ENCODE assay signal across 26 cellular contexts in the genomic region with DNA sequence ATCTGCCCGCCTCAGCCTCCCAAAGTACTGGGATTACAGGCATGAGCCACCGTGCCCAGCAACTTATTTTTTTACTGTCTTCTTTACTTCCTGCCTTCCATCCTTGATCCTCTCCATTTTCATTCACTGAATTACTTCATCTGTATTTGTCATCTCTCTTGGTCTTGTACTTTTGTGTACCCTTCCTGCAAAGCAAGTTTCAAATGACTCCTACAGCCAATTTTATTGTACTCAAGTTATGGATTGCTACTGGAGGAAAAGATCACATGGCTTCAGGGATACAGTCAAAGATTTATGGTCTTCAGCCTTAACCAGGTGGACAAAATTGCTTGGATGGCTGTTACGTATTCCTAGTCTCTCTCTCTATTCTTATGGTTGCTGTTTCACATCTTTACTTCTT. TPM values are rescaled to one million over a fixed set of nuclear protein-coding genes. Genes with fewer than 3 reads are reported as not detected.
DNase-seq lines count a peak whose midpoint lies in the region; ATAC-seq, FAIRE-seq and TF ChIP-seq lines count a peak whose summit lies in the region.
"Had no signal": no experiment of that assay in that cellular context is flagged by ENCODE, and none has a peak within 500 bp of the region (broad histone marks: within the 10 kb centered on the region; RNA-seq: fewer than 3 reads in every experiment).

No MANE protein-coding gene starts in this region.

- 71% methylated on average over 3 of the region's 3 CpGs for WGBS in smooth muscle cell (ENCODE audit: low lambda C conversion rate)

- no peak overlapping the region for H3K27ac Mint-ChIP-seq in activated naive CD4-positive, alpha-beta T cell treated with anti-CD3 and anti-CD28 coated beads, Interleukin-2, amount 50 U/mL, for 72 hours
- H3K27ac Mint-ChIP-seq in stimulated activated memory B cell treated with anti-CD40 and anti-IgM and Interleukin-4, amounts not matched to agents 10 μg/mL and 1 μg/mL and 100 μg/mL, for 72 hours: no peak overlapping the region
- H3K27ac Mint-ChIP-seq: activated CD4-positive, alpha-beta memory T cell treated with anti-CD3 and anti-CD28 coated beads, Interleukin-2, amount 10 ng/mL, durations not matched to agents 7 days and 5 days; T-helper 2 cell treated with Interferon-gamma antibody and Interleukin-4, amounts not matched to agents 5 μg/mL and 100 μg/mL, for 36 hours had no signal

- peaks cover 100% of the 10 kb centered on the region for H3K79me2 ChIP-seq in smooth muscle cell (ENCODE audit: low read depth)

- H3K27me3 Mint-ChIP-seq in stimulated activated memory B cell treated with anti-CD40 and anti-IgM and Interleukin-4, amounts not matched to agents 10 μg/mL and 1 μg/mL and 100 μg/mL, for 72 hours: no peaks in the 10 kb centered on the region
- H3K27me3 Mint-ChIP-seq: activated CD4-positive, alpha-beta memory T cell treated with anti-CD3 and anti-CD28 coated beads, Interleukin-2, amount 10 ng/mL, durations not matched to agents 7 days and 5 days; naive B cell had no signal

- H3K9me3 ChIP-seq in smooth muscle cell (replicated peaks; ENCODE audit: low read depth): no peaks in the 10 kb centered on the region

- ATAC-seq in activated naive CD4-positive, alpha-beta T cell treated with anti-CD3 and anti-CD28 coated beads, Interleukin-2, amount 50 U/mL, for 72 hours: peak; percentile 24 to 34
- no peak for ATAC-seq in GM21529 (IDR thresholded peaks at IDR 0.05; ENCODE audit: unreplicated experiment)
- no peak for ATAC-seq in stimulated activated memory B cell treated with anti-CD40 and anti-IgM and Interleukin-4, amounts not matched to agents 10 μg/mL and 1 μg/mL and 100 μg/mL, for 72 hours
- ATAC-seq in HG03045 (IDR thresholded peaks at IDR 0.05; ENCODE audit: unreplicated experiment): no peak
- ATAC-seq: activated T-cell treated with anti-CD3 and anti-CD28 coated beads, Interleukin-2, amount 50 U/mL, for 4 hours; right cardiac atrium had no signal

- H3K4me2 ChIP-seq in smooth muscle cell: no peak overlapping the region
- H3K4me2 ChIP-seq: SK-N-SH had no signal

- peak overlapping the region; percentile 45 for H3K27ac ChIP-seq in smooth muscle cell (ENCODE audit: low read depth)
- H3K27ac ChIP-seq: WERI-Rb-1 had no signal

- H3K36me3 ChIP-seq in smooth muscle cell (ENCODE audit: low read depth): no peaks in the 10 kb centered on the region
- H3K36me3 ChIP-seq: WERI-Rb-1 had no signal

- H3K4me1 ChIP-seq in smooth muscle cell (ENCODE audit: low read depth): peaks cover 20% of the 10 kb centered on the region

- no peak overlapping the region for H2AFZ ChIP-seq in smooth muscle cell (ENCODE audit: low read depth)

- TF ChIP-seq CTCF in epithelial cell of esophagus (IDR thresholded peaks at IDR 0.05; ENCODE audit: insufficient read depth, low read depth, low read length, missing control alignments): no peak
- no peak for TF ChIP-seq CTCF in smooth muscle cell (IDR thresholded peaks at IDR 0.05; ENCODE audit: borderline replicate concordance, insufficient read depth, poor library complexity, severe bottlenecking)

- peaks cover 30% of the 10 kb centered on the region for H3F3A ChIP-seq in smooth muscle cell (ENCODE audit: low read depth)

- DNase-seq in activated naive CD4-positive, alpha-beta T cell treated with anti-CD3 and anti-CD28 coated beads, Interleukin-2, amount 50 U/mL, for 72 hours (ENCODE audit: low spot score in 2 of 2): no peak
- DNase-seq in activated naive CD4-positive, alpha-beta T cell treated with anti-CD3 and anti-CD28 coated beads, Interleukin-2, amount 50 U/mL, for 16 hours: no peak
- DNase-seq in GM19239 (ENCODE audit: insufficient read length, low spot score) (no peak), epithelial cell of esophagus (ENCODE audit: low read depth) (peak; percentile 54), smooth muscle cell (lab: John Stamatoyannopoulos, UW; ENCODE audit: unreplicated experiment) (no peak)
- DNase-seq: activated CD4-positive, alpha-beta memory T cell treated with anti-CD3 and anti-CD28 coated beads, Interleukin-2, amount 10 ng/mL, durations not matched to agents 7 days and 5 days; activated T-cell treated with anti-CD3 and anti-CD28 coated beads, Interleukin-2, amount 50 U/mL, for 4 hours; effector CD8-positive, alpha-beta T cell; KBM-7; mammary epithelial cell; MM.1S; naive B cell; NCI-H1436 treated with DMSO at 0.1 percent for 48 hours; NCI-H524 treated with DMSO at 0.1 percent for 48 hours; occipital lobe; right cardiac atrium; SK-N-SH; stimulated activated CD4-positive, alpha-beta T cell treated with anti-CD3 and anti-CD28 coated beads, Interleukin-15, amount 100 ng/mL, for 24 hours; WERI-Rb-1 had no signal

- H3K9me3 Mint-ChIP-seq in activated naive CD4-positive, alpha-beta T cell treated with anti-CD3 and anti-CD28 coated beads, Interleukin-2, amount 50 U/mL, for 72 hours: peaks cover 10 to 16% of the 10 kb centered on the region in 2 donors
- peaks cover 14% of the 10 kb centered on the region for H3K9me3 Mint-ChIP-seq in stimulated activated memory B cell treated with anti-CD40 and anti-IgM and Interleukin-4, amounts not matched to agents 10 μg/mL and 1 μg/mL and 100 μg/mL, for 72 hours

- FAIRE-seq in GM19239 (lab: Jason Lieb, UNC): peak; percentile 76
- FAIRE-seq: G401.6, keratinocyte, RCC 7860 had no signal

- no peaks in the 10 kb centered on the region for H3K27me3 ChIP-seq in smooth muscle cell (ENCODE audit: low read depth)

- peaks cover 27% of the 10 kb centered on the region for H3K4me1 Mint-ChIP-seq in stimulated activated memory B cell treated with anti-CD40 and anti-IgM and Interleukin-4, amounts not matched to agents 10 μg/mL and 1 μg/mL and 100 μg/mL, for 72 hours

- no peak overlapping the region for H3K9ac ChIP-seq in smooth muscle cell (ENCODE audit: low read depth)
- H3K9ac ChIP-seq: SK-N-SH had no signal

- H4K20me1 ChIP-seq in smooth muscle cell (ENCODE audit: low read depth): peaks cover 99% of the 10 kb centered on the region

- H3K36me3 Mint-ChIP-seq in activated naive CD4-positive, alpha-beta T cell treated with anti-CD3 and anti-CD28 coated beads, Interleukin-2, amount 50 U/mL, for 72 hours: peaks cover 17% of the 10 kb centered on the region in 2 donors
- peaks cover 34% of the 10 kb centered on the region for H3K36me3 Mint-ChIP-seq in stimulated activated memory B cell treated with anti-CD40 and anti-IgM and Interleukin-4, amounts not matched to agents 10 μg/mL and 1 μg/mL and 100 μg/mL, for 72 hours

- H3K4me3 ChIP-seq in epithelial cell of esophagus (ENCODE audit: low read length) (no peak overlapping the region), smooth muscle cell (no peak overlapping the region)

- no peak overlapping the region for H3K4me3 Mint-ChIP-seq in stimulated activated memory B cell treated with anti-CD40 and anti-IgM and Interleukin-4, amounts not matched to agents 10 μg/mL and 1 μg/mL and 100 μg/mL, for 72 hours
- H3K4me3 Mint-ChIP-seq: activated CD4-positive, alpha-beta memory T cell treated with anti-CD3 and anti-CD28 coated beads, Interleukin-2, amount 10 ng/mL, durations not matched to agents 7 days and 5 days; activated T-cell treated with anti-CD3 and anti-CD28 coated beads, Interleukin-2, amount 50 U/mL, for 4 hours; T-helper 2 cell treated with Interferon-gamma antibody and Interleukin-4, amounts not matched to agents 5 μg/mL and 100 μg/mL, for 36 hours had no signal

RNA-seq across cellular contexts. Expression of gene SEPTIN7, which starts 22.6 kb away (rescaled TPM):
- 100 to 1,000 TPM; 198 to 224 TPM for total RNA-seq in activated naive CD4-positive, alpha-beta T cell treated with anti-CD3 and anti-CD28 coated beads, Interleukin-2, amount 50 U/mL, for 72 hours
- total RNA-seq in smooth muscle cell: 491 and 585 TPM in 2 replicates
- polyA plus RNA-seq in smooth muscle cell: 446 and 452 TPM in 2 replicates

Comparison
In these comparisons a context has a peak if more than half of its experiments do, and no peak if none do; other contexts are left out.
1. ATAC-seq: peak in activated naive CD4-positive, alpha-beta T cell treated with anti-CD3 and anti-CD28 coated beads, Interleukin-2, amount 50 U/mL, for 72 hours (2 of 2); none in GM21529 (single experiment), stimulated activated memory B cell treated with anti-CD40 and anti-IgM and Interleukin-4, amounts not matched to agents 10 μg/mL and 1 μg/mL and 100 μg/mL, for 72 hours (single experiment) and HG03045 (single experiment).